In genomic region chr14:25034803-25035681, GRCh38 we compare ENCODE assay signal across 1 cellular context.
TF ChIP-seq lines count a peak whose summit lies in the region.

No MANE protein-coding gene starts in this region.

TF ChIP-seq in HepG2, 621 proteins besides CTCF, POLR2A, EP300 and RAD21 (continued from another document and continues in another):
- TF ChIP-seq ZNF691 (CRISPR knock-in tag; IDR thresholded peaks at IDR 0.05; ENCODE audit: borderline replicate concordance, low read depth) (no peak), ZIK1 (CRISPR knock-in tag; IDR thresholded peaks at IDR 0.05; ENCODE audit: borderline replicate concordance, low read depth) (no peak), REXO4 (CRISPR knock-in tag; IDR thresholded peaks at IDR 0.05; ENCODE audit: borderline replicate concordance) (no peak), GABPB1 (CRISPR knock-in tag; IDR thresholded peaks at IDR 0.05) (peak; percentile 30; the same call in 1 of the 2 replicates), ZFP36L2 (CRISPR knock-in tag; IDR thresholded peaks at IDR 0.05) (no peak), SP2 (CRISPR knock-in tag; IDR thresholded peaks at IDR 0.05) (no peak), ZNF350 (CRISPR knock-in tag; IDR thresholded peaks at IDR 0.05; ENCODE audit: borderline replicate concordance, low read depth) (no peak), PHF20 (CRISPR knock-in tag; IDR thresholded peaks at IDR 0.05) (no peak), ZNF484 (CRISPR knock-in tag; IDR thresholded peaks at IDR 0.05; ENCODE audit: borderline replicate concordance, low read depth) (no peak), ZNF281 (CRISPR knock-in tag; IDR thresholded peaks at IDR 0.05; ENCODE audit: borderline replicate concordance) (peak; percentile 46; the same call in 1 of the 2 replicates), ZNF235 (CRISPR knock-in tag; IDR thresholded peaks at IDR 0.05; ENCODE audit: borderline replicate concordance) (no peak), CEBPG (CRISPR knock-in tag; IDR thresholded peaks at IDR 0.05) (peak; percentile 64), SIN3A (IDR thresholded peaks at IDR 0.05; ENCODE audit: borderline replicate concordance, low read depth, low read length) (no peak), PHF5A (CRISPR knock-in tag; IDR thresholded peaks at IDR 0.05; ENCODE audit: low read depth, unreplicated experiment) (peak; percentile 54), GATA4 (IDR thresholded peaks at IDR 0.05; ENCODE audit: borderline replicate concordance, low read depth) (0 out of 2 replicates have a peak, but pooled peaks have one; percentile 50), STAG1 (CRISPR knock-in tag; IDR thresholded peaks at IDR 0.05) (peak; percentile 71), MYPOP (CRISPR knock-in tag; IDR thresholded peaks at IDR 0.05) (peak; percentile 48; the same call in 1 of the 2 replicates), CREM (IDR thresholded peaks at IDR 0.05) (peak; percentile 67; the same call in 1 of the 2 replicates), CREM (CRISPR knock-in tag; IDR thresholded peaks at IDR 0.05) (no peak), ZNF782 (CRISPR knock-in tag; IDR thresholded peaks at IDR 0.05; ENCODE audit: borderline replicate concordance) (no peak), BRF2 (CRISPR knock-in tag; IDR thresholded peaks at IDR 0.05) (no peak), ARID2 (CRISPR knock-in tag; IDR thresholded peaks at IDR 0.05; ENCODE audit: borderline replicate concordance) (no peak), ZBTB21 (CRISPR knock-in tag; IDR thresholded peaks at IDR 0.05) (peak; percentile 25; the same call in 1 of the 2 replicates), IKZF5 (CRISPR knock-in tag; IDR thresholded peaks at IDR 0.05) (peak; percentile 67; the same call in 1 of the 2 replicates), FOXK1 (CRISPR knock-in tag; IDR thresholded peaks at IDR 0.05; ENCODE audit: borderline replicate concordance, low read depth) (peak; percentile 84), ZSCAN30 (CRISPR knock-in tag; IDR thresholded peaks at IDR 0.05) (no peak), SPEN (CRISPR knock-in tag; IDR thresholded peaks at IDR 0.05; ENCODE audit: low read depth) (no peak), ZNF784 (CRISPR knock-in tag; IDR thresholded peaks at IDR 0.05; ENCODE audit: borderline replicate concordance) (no peak; the same call in 1 of the 2 replicates), RERE (CRISPR knock-in tag; IDR thresholded peaks at IDR 0.05; ENCODE audit: low read depth) (no peak), SRF (IDR thresholded peaks at IDR 0.05; ENCODE audit: low read depth, low read length) (no peak), MTF1 (CRISPR knock-in tag; IDR thresholded peaks at IDR 0.05) (no peak), FOSL2 (CRISPR knock-in tag; IDR thresholded peaks at IDR 0.05) (no peak), ZNF570 (CRISPR knock-in tag; IDR thresholded peaks at IDR 0.05; ENCODE audit: borderline replicate concordance) (no peak), ZNF33B (CRISPR knock-in tag; IDR thresholded peaks at IDR 0.05) (no peak), TFAP4 (IDR thresholded peaks at IDR 0.05; ENCODE audit: borderline replicate concordance, low read depth) (peak; percentile 25; the same call in 1 of the 2 replicates), PHB2 (IDR thresholded peaks at IDR 0.05; ENCODE audit: partially characterized antibody) (no peak), ZNF563 (CRISPR knock-in tag; IDR thresholded peaks at IDR 0.05) (no peak), YY1 (IDR thresholded peaks at IDR 0.05; ENCODE audit: insufficient read depth, insufficient replicate concordance, low read depth, low read length) (peak; percentile 26), SKI (IDR thresholded peaks at IDR 0.05; ENCODE audit: partially characterized antibody) (no peak), HIC2 (CRISPR knock-in tag; IDR thresholded peaks at IDR 0.05; ENCODE audit: low read depth) (0 out of 2 replicates have a peak, but pooled peaks have one; percentile 25), ZNF639 (CRISPR knock-in tag; conservative IDR thresholded peaks at IDR 0.05) (no peak), FOXM1 (CRISPR knock-in tag; IDR thresholded peaks at IDR 0.05) (no peak), CSRNP2 (CRISPR knock-in tag; conservative IDR thresholded peaks at IDR 0.05; ENCODE audit: low read depth) (no peak), ZSCAN22 (CRISPR knock-in tag; IDR thresholded peaks at IDR 0.05) (no peak)
